Comparison of ENCODE assay signal across 20 cellular contexts in the genomic region with DNA sequence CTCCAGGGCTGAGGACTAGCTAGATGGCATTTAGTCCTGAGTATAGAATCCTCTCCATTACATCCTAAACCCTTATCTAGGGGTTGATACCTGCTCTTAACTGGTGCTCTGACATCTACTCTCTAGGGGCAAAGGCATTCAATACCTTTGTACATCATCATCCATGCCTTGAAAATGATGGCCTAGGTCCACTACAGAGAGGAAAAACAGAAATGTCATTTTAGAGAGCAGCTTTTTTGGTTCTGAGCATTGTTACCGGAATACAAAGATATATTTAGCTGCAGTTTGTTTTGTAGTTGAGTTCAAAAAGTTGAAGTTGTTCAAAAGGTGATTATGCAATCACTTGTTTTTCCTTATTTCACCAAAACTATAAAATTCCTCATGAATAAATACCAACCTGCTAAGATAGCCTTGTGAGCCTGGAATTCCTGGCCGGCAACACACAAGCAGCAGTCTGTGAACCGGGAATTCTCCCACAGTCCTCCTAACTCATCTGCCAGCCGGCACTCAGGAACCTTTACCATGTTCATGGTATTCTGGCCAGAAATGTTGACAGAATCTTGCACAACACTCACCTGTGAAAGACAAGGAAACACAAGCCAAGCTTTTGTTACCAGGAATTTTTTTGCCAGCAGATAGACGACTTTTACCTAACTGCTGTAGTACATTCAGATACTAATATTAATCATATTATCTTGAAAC. TPM values are rescaled to one million over a fixed set of nuclear protein-coding genes. Genes with fewer than 3 reads are reported as not detected.
A peak's percentile ranks its signal among the peaks of the same experiment; 100 is the strongest.
DNase-seq lines count a peak whose midpoint lies in the region; ATAC-seq and TF ChIP-seq lines count a peak whose summit lies in the region.
"Had no signal": no experiment of that assay in that cellular context is flagged by ENCODE, and none has a peak within 500 bp of the region (broad histone marks: within the 10 kb centered on the region; RNA-seq: fewer than 3 reads in every experiment).

No MANE protein-coding gene starts in this region.

- H3K27me3 ChIP-seq in left ventricle myocardium inferior (ENCODE audit: low read depth) (no peaks in the 10 kb centered on the region), right cardiac atrium (ENCODE audit: control insufficient read depth, insufficient read depth) (no peaks in the 10 kb centered on the region)
- H3K27me3 ChIP-seq: adrenal gland, tibial nerve had no signal

- H3K27ac ChIP-seq in left ventricle myocardium inferior (replicated peaks) (peak overlapping the region; percentile 34), right cardiac atrium (ENCODE audit: low read length) (no peak overlapping the region)
- H3K27ac ChIP-seq: HL-60, KMS-11 had no signal

- TF ChIP-seq CTCF in left ventricle myocardium inferior (IDR thresholded peaks at IDR 0.05; ENCODE audit: borderline replicate concordance) (no peak), glutamatergic neuron (IDR thresholded peaks at IDR 0.05; ENCODE audit: partially characterized antibody, unreplicated experiment) (no peak)

- DNase-seq in left ventricle myocardium inferior (no peak), right cardiac atrium (no peak), left lobe of liver (ENCODE audit: low spot score) (peak; percentile 72), renal cortical epithelial cell (ENCODE audit: low read depth) (peak; percentile 67), glutamatergic neuron (no peak), NCI-H526 treated with DMSO at 0.1 percent for 48 hours (lab: John Stamatoyannopoulos, UW) (no peak)
- DNase-seq in activated effector memory CD4-positive, alpha-beta T cell treated with Interleukin-2 at 50 U/mL for 16 hours: no peak
- DNase-seq: activated CD4-positive, alpha-beta T cell treated with anti-CD3 and anti-CD28 coated beads for 48 hours; activated T-cell treated with anti-CD3 and anti-CD28 coated beads, Interleukin-2, amount 50 U/mL, for 4 hours; adrenal gland; mesenchymal stem cell; NCI-H1105 treated with DMSO at 0.1 percent for 48 hours; NCI-H748 treated with DMSO at 0.1 percent for 48 hours; PC-3; stimulated activated CD4-positive, alpha-beta T cell treated with anti-CD3 and anti-CD28 coated beads, Interleukin-4, amount 100 ng/mL, for 1 hour; stimulated activated CD8-positive, alpha-beta memory T cell treated with anti-CD3 and anti-CD28 coated beads, Interleukin-4, amount 100 ng/mL, for 48 hours had no signal

- H3K4me1 ChIP-seq in left ventricle myocardium inferior: peaks cover 57% of the 10 kb centered on the region
- H3K4me1 ChIP-seq in right cardiac atrium (ENCODE audit: control insufficient read depth, insufficient read depth, low read length): peaks cover 2% of the 10 kb centered on the region

- no peak for ATAC-seq in right cardiac atrium
- ATAC-seq in left lobe of liver: peak; percentile 94
- no peak for ATAC-seq in HG03378 (IDR thresholded peaks at IDR 0.05; ENCODE audit: unreplicated experiment)
- ATAC-seq: activated T-cell treated with anti-CD3 and anti-CD28 coated beads, Interleukin-2, amount 50 U/mL, for 4 hours; PC-3 had no signal

- no peaks in the 10 kb centered on the region for H3K4me1 Mint-ChIP-seq in glutamatergic neuron (ENCODE audit: low read depth, unreplicated experiment)

- no peaks in the 10 kb centered on the region for H3K27me3 Mint-ChIP-seq in glutamatergic neuron (ENCODE audit: unreplicated experiment)

- H3K4me3 ChIP-seq in left ventricle myocardium inferior (no peak overlapping the region), right cardiac atrium (ENCODE audit: low read length) (no peak overlapping the region)
- H3K4me3 ChIP-seq: adrenal gland, tibial nerve had no signal

- H3K4me3 Mint-ChIP-seq in glutamatergic neuron (ENCODE audit: unreplicated experiment): no peak overlapping the region
- H3K4me3 Mint-ChIP-seq: activated T-cell treated with anti-CD3 and anti-CD28 coated beads, Interleukin-2, amount 50 U/mL, for 4 hours had no signal

- intact Hi-C loops in left ventricle myocardium inferior (cut with micrococcal nuclease) (loop anchor here (10.0 kb wide), 1 partner anchor 64 kb away; a partner anchor contains a TSS), right cardiac atrium (cut with DNase I) (loop anchor here in 1 of 4 donors (10.0 kb wide), 1 partner anchor 64 kb away; a partner anchor contains a TSS)

- 62% methylated on average over 5 of the region's 5 CpGs for WGBS in right cardiac atrium

- peaks cover 70% of the 10 kb centered on the region for H3K36me3 ChIP-seq in left ventricle myocardium inferior

- H3K9me3 ChIP-seq in left ventricle myocardium inferior (replicated peaks): no peaks in the 10 kb centered on the region
- H3K9me3 ChIP-seq in right cardiac atrium (ENCODE audit: control insufficient read depth, low read length): no peaks in the 10 kb centered on the region
- H3K9me3 ChIP-seq: adrenal gland, tibial nerve had no signal

- H3K9me3 Mint-ChIP-seq in glutamatergic neuron (ENCODE audit: unreplicated experiment): no peaks in the 10 kb centered on the region
- H3K9me3 Mint-ChIP-seq: activated T-cell treated with anti-CD3 and anti-CD28 coated beads, Interleukin-2, amount 50 U/mL, for 4 hours had no signal

- no peaks in the 10 kb centered on the region for H3K36me3 Mint-ChIP-seq in glutamatergic neuron (ENCODE audit: unreplicated experiment)

- H3K27ac Mint-ChIP-seq in glutamatergic neuron (ENCODE audit: unreplicated experiment): no peak overlapping the region

RNA-seq across cellular contexts. Expression of a gene that starts 35.4 kb away (rescaled TPM):
- total RNA-seq in left ventricle myocardium inferior (4.0 TPM), right cardiac atrium (1 to 10 TPM; 3.8 to 6.5 (median 4.9) TPM), left lobe of liver (0.08 TPM), renal cortical epithelial cell (0.10 TPM in 1 of 2 replicates, not detected in the other), glutamatergic neuron (ENCODE audit: unreplicated experiment) (2.0 TPM)
- polyA plus RNA-seq in right cardiac atrium: 5.9 TPM

Comparison
In these comparisons a context has a peak if more than half of its experiments do, and no peak if none do; other contexts are left out.
1. DNase-seq: peak in left lobe of liver (single experiment) and renal cortical epithelial cell (single experiment); none in left ventricle myocardium inferior (single experiment), right cardiac atrium (0 of 3), glutamatergic neuron (single experiment), activated effector memory CD4-positive, alpha-beta T cell treated with Interleukin-2 at 50 U/mL for 16 hours (single experiment) and NCI-H526 treated with DMSO at 0.1 percent for 48 hours (single experiment).